In genomic region chr12:25250744-25251730, GRCh38 we compare ENCODE assay signal across 8 cellular contexts. TPM values are rescaled to one million over a fixed set of nuclear protein-coding genes. Genes with fewer than 3 reads are reported as not detected.
DNase-seq lines count a peak whose midpoint lies in the region; ATAC-seq and TF ChIP-seq lines count a peak whose summit lies in the region.

KRAS (minus strand) TSS chr12:25250929.

- ATAC-seq in GM19438 (IDR thresholded peaks at IDR 0.05; ENCODE audit: low read depth, unreplicated experiment) (peak; percentile 76), HG03571 (IDR thresholded peaks at IDR 0.05; ENCODE audit: unreplicated experiment) (peak; percentile 73)

- TF ChIP-seq CTCF in liver (IDR thresholded peaks at IDR 0.05; ENCODE audit: low read depth, low read length, missing input control) = no peak

- peak; percentile 13 to 47 for TF ChIP-seq RAD21 in liver (IDR thresholded peaks at IDR 0.05)

- no peaks in the 10 kb centered on the region for H3K27me3 ChIP-seq in liver (ENCODE audit: control insufficient read depth in 4 of 4, insufficient read depth in 4 of 4, low read length in 3 of 4)

- under 1% methylated on average over 105 of the region's 105 CpGs for WGBS in liver

- H3K4me1 ChIP-seq in liver (ENCODE audit: control insufficient read depth in 4 of 4, insufficient read depth in 4 of 4, low read length in 3 of 4) = peaks cover 2 to 21% (median 8%) of the 10 kb centered on the region in 4 donors

- H3K36me3 ChIP-seq in liver (ENCODE audit: control insufficient read depth in 4 of 4, insufficient read depth in 3 of 4, low read depth in 1 of 4, low read length in 3 of 4) = no peaks in the 10 kb centered on the region

- peak within 1 kb of the TSS; percentile 74 to 99 (median 77) for H3K4me3 ChIP-seq in liver (ENCODE audit: low read depth in 1 of 3, low read length in 3 of 3)

- no peaks in the 10 kb centered on the region for H3K9me3 ChIP-seq in liver (ENCODE audit: control insufficient read depth in 4 of 4, low read length in 3 of 4)

- peak within 1 kb of the TSS; percentile 89 to 90 for H3K9ac ChIP-seq in liver (ENCODE audit: low read depth in 1 of 2, low read length in 2 of 2)

- DNase-seq in CD1c-positive myeloid dendritic cell (ENCODE audit: extremely low spot score) (peak; percentile 95), NCI-H774 (lab: John Stamatoyannopoulos, UW) (peak; percentile 99), dermis microvascular lymphatic vessel endothelial cell (ENCODE audit: low read depth in 2 of 2) (peak; percentile 96 to 99)
- peak; percentile 88 to 91 for DNase-seq in activated CD4-positive, alpha-beta T cell treated with anti-CD3 and anti-CD28 coated beads, Interleukin-2, amount 50 U/mL, for 48 hours
- DNase-seq in stimulated activated CD4-positive, alpha-beta T cell treated with anti-CD3 and anti-CD28 coated beads, Interleukin-4, amount 100 ng/mL, for 1 hour = peak; percentile 93

- peak within 1 kb of the TSS; percentile 93 to 94 for H3K27ac ChIP-seq in liver (ENCODE audit: low read depth in 1 of 2, low read length in 2 of 2)

TF ChIP-seq in liver, 16 proteins besides CTCF, POLR2A, EP300 and RAD21:
- TF ChIP-seq ATF3 (IDR thresholded peaks at IDR 0.05) (no peak), NR2F2 (IDR thresholded peaks at IDR 0.05) (no peak), REST (IDR thresholded peaks at IDR 0.05) (peak; percentile 41), TAF1 (conservative IDR thresholded peaks at IDR 0.05) (peak; percentile 17), JUND (IDR thresholded peaks at IDR 0.05) (peak in 1 of 2 donors; percentile 18), EGR1 (IDR thresholded peaks at IDR 0.05; ENCODE audit: low read depth in 2 of 2) (peak in 1 of 2 donors; percentile 71), RXRA (IDR thresholded peaks at IDR 0.05) (peak; percentile 82 to 89), YY1 (IDR thresholded peaks at IDR 0.05) (peak; percentile 66), ZBTB33 (IDR thresholded peaks at IDR 0.05) (no peak), SP1 (IDR thresholded peaks at IDR 0.05) (peak; percentile 57), HNF4G (IDR thresholded peaks at IDR 0.05) (no peak), HNF4A (conservative IDR thresholded peaks at IDR 0.05) (peak; percentile 16 to 41), GABPA (IDR thresholded peaks at IDR 0.05 in 1 of 2, conservative IDR thresholded peaks at IDR 0.05 in 1 of 2) (no peak), FOXA2 (IDR thresholded peaks at IDR 0.05) (peak; percentile 45), FOXA1 (IDR thresholded peaks at IDR 0.05) (peak; percentile 28), MAX (IDR thresholded peaks at IDR 0.05) (no peak)

RNA-seq across cellular contexts. Expression of gene KRAS, which starts in this region (rescaled TPM):
- total RNA-seq in dermis microvascular lymphatic vessel endothelial cell (24.1 and 38.6 TPM in 2 replicates), liver (10 to 100 TPM; 12.0 to 16.2 TPM)
- polyA plus RNA-seq in liver = 10 to 100 TPM in 1 of 2 donors, 1 to 10 TPM in 1; 6.2 to 33.0 TPM

Comparison
In these comparisons a context has a peak if more than half of its experiments do, and no peak if none do; other contexts are left out.
1. Peak in every context shown above with its lines: DNase-seq, ATAC-seq, H3K4me3 ChIP-seq and H3K27ac ChIP-seq.